In the genomic region with DNA sequence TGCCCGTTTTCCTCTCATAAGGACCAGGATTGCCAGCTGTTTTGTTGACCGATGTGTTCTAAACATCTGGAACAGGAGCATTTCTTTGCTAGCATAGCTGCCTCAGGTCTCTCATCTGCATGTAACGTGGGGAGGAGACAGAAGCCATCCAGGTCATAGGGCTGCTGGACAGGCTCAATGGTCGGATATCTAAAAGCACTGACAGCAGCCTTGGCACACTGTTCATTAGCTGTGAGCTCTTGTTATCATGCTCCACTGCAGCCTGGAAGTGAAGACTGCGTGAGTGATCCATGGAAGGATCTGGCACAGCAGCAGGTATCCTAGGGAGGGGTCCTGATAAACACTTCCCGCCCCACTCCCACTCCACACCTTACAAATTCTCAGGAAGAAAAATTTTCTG, we compare ENCODE assay signal across 24 cellular contexts.
"Had no signal": no experiment of that assay in that cellular context is flagged by ENCODE, and none has a peak within 500 bp of the region (broad histone marks: within the 10 kb centered on the region; RNA-seq: fewer than 3 reads in every experiment).

No MANE protein-coding gene starts in this region.

- H3K9me3 ChIP-seq: adrenal gland, ascending aorta, esophagus squamous epithelium, gastrocnemius medialis, spleen, thoracic aorta, upper lobe of left lung had no signal

- DNase-seq: activated CD4-positive, alpha-beta T cell treated with anti-CD3 and anti-CD28 coated beads for 1 hour; activated naive CD4-positive, alpha-beta T cell; cerebellar nuclear complex; endodermal cell; esophagus squamous epithelium; gastrocnemius medialis; head of caudate nucleus; kidney; naive B cell; posterior cingulate gyrus; spleen; stimulated activated CD4-positive, alpha-beta T cell treated with anti-CD3 and anti-CD28 coated beads, Interleukin-4, amount 100 ng/mL, for 1 hour; stimulated activated naive CD4-positive, alpha-beta T cell treated with Interleukin-2 at 50 U/mL for 16 hours had no signal

- H3K27me3 ChIP-seq: adrenal gland, ascending aorta, esophagus squamous epithelium, gastrocnemius medialis, neural progenitor cell, spleen, upper lobe of left lung had no signal

- H3K4me1 Mint-ChIP-seq: activated T-helper 17 cell treated with anti-CD3 and anti-CD28 coated beads, Interleukin-2, amount 50 U/mL, for 72 hours; naive B cell had no signal

- H3K4me3 ChIP-seq: adrenal gland, ascending aorta, coronary artery, esophagus squamous epithelium, gastrocnemius medialis, lung, neural progenitor cell, spleen, thoracic aorta, upper lobe of left lung had no signal

- H3K4me3 Mint-ChIP-seq: activated naive CD8-positive, alpha-beta T cell; activated T-cell treated with anti-CD3 and anti-CD28 coated beads, Interleukin-2, amount 50 U/mL, for 24 hours; activated T-helper 17 cell treated with anti-CD3 and anti-CD28 coated beads, Interleukin-2, amount 50 U/mL, for 72 hours; endodermal cell; naive B cell; T-helper 2 cell treated with Interferon-gamma antibody and Interleukin-4, amounts not matched to agents 5 μg/mL and 100 μg/mL, for 36 hours had no signal

- H3K9me3 Mint-ChIP-seq: activated T-cell treated with anti-CD3 and anti-CD28 coated beads, Interleukin-2, amount 50 U/mL, for 24 hours; activated T-helper 17 cell treated with anti-CD3 and anti-CD28 coated beads, Interleukin-2, amount 50 U/mL, for 72 hours; endodermal cell; naive B cell; neural progenitor cell; T-helper 2 cell treated with Interferon-gamma antibody and Interleukin-4, amounts not matched to agents 5 μg/mL and 100 μg/mL, for 36 hours had no signal

- H3K4me1 ChIP-seq: adrenal gland, ascending aorta, spleen, upper lobe of left lung had no signal

- H3K27me3 Mint-ChIP-seq: activated naive CD8-positive, alpha-beta T cell; activated T-cell treated with anti-CD3 and anti-CD28 coated beads, Interleukin-2, amount 50 U/mL, for 24 hours; naive B cell had no signal

- ATAC-seq: activated T-helper 17 cell treated with anti-CD3 and anti-CD28 coated beads, Interleukin-2, amount 50 U/mL, for 72 hours; gastrocnemius medialis had no signal

- H3K36me3 Mint-ChIP-seq: activated naive CD8-positive, alpha-beta T cell; naive B cell; neural progenitor cell had no signal

- H3K27ac ChIP-seq: adrenal gland, ascending aorta, coronary artery, esophagus squamous epithelium, gastrocnemius medialis, neural progenitor cell, spleen, thoracic aorta, upper lobe of left lung had no signal

- H3K27ac Mint-ChIP-seq: activated naive CD8-positive, alpha-beta T cell; activated T-cell treated with anti-CD3 and anti-CD28 coated beads, Interleukin-2, amount 50 U/mL, for 24 hours; activated T-helper 17 cell treated with anti-CD3 and anti-CD28 coated beads, Interleukin-2, amount 50 U/mL, for 72 hours; endodermal cell; T-helper 2 cell treated with Interferon-gamma antibody and Interleukin-4, amounts not matched to agents 5 μg/mL and 100 μg/mL, for 36 hours had no signal
